Comparison of ENCODE assay signal across 1 cellular context in genomic region chr22:23790819-23791736, GRCh38.
A peak's percentile ranks its signal among the peaks of the same experiment; 100 is the strongest.
TF ChIP-seq lines count a peak whose summit lies in the region.

No MANE protein-coding gene starts in this region.

TF ChIP-seq in GM12878, 131 proteins besides CTCF, POLR2A, EP300 and RAD21:
- peak; percentile 56; the same call in 1 of the 2 replicates for TF ChIP-seq SPI1 (IDR thresholded peaks at IDR 0.05; ENCODE audit: borderline replicate concordance, insufficient read depth, low read depth, low read length)
- TF ChIP-seq CHD2 (IDR thresholded peaks at IDR 0.05; ENCODE audit: borderline replicate concordance, low read depth, low read length) = no peak
